30 cellular contexts compared by ENCODE assay signal in the genomic region with DNA sequence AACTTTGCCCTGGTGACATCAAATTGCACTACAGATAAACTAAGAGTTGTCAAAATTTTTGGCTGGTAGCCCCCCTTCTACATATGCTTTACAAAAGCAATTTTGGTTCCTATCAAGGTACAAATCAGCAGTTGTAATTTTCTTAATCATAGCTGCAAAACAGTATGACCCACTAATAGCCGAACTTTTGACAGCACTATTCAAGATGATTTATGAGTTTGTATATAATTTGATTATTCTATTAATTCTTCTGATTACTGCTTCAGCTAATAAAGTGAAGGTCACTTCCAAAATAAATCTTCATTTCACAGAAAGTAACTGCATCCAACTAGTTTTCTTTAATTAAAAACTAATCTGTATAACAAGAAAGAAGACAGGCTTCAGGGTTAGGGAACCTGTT.
"Had no signal": no experiment of that assay in that cellular context is flagged by ENCODE, and none has a peak within 500 bp of the region (broad histone marks: within the 10 kb centered on the region; RNA-seq: fewer than 3 reads in every experiment).

No MANE protein-coding gene starts in this region.

- H3K4me3 ChIP-seq: psoas muscle, right lobe of liver, sigmoid colon, stomach, thoracic aorta, thyroid gland, tibial nerve, upper lobe of left lung, vagina had no signal

- H3K79me2 ChIP-seq: parathyroid adenoma had no signal

- FAIRE-seq: small intestine, urothelium cell line had no signal

- H3K36me3 ChIP-seq: neutrophil, right lobe of liver, sigmoid colon, stomach, thoracic aorta, thyroid gland, tibial nerve, upper lobe of left lung, vagina had no signal

- H3K4me1 ChIP-seq: parathyroid adenoma, right lobe of liver, stomach, vagina had no signal

- H3K4me3 Mint-ChIP-seq: naive thymus-derived CD4-positive, alpha-beta T cell; natural killer cell; nephron progenitor cell; neural crest cell; stimulated activated effector memory CD8-positive, alpha-beta T cell treated with anti-CD3 and anti-CD28 coated beads, Interleukin-12 subunit alpha, Interleukin-12 subunit beta, amount 100 ng/mL, for 72 hours; stimulated activated naive B cell treated with anti-CD40 and anti-IgM and Interleukin-4, amounts not matched to agents 10 μg/mL and 1 μg/mL and 100 μg/mL, for 72 hours; stimulated activated naive CD8-positive, alpha-beta T cell treated with anti-CD3 and anti-CD28 coated beads, Interleukin-15, Interleukin-2, amounts not matched to agents 100 ng/mL and 50 ng/mL, for 24 hours had no signal

- H3K9ac ChIP-seq: parathyroid adenoma had no signal

- H3K9me3 ChIP-seq: neutrophil, psoas muscle, right lobe of liver, sigmoid colon, stomach, thoracic aorta, thyroid gland, tibial nerve, upper lobe of left lung, vagina had no signal

- H3K27me3 ChIP-seq: neutrophil, right lobe of liver, sigmoid colon, stomach, thyroid gland, tibial nerve, upper lobe of left lung, vagina had no signal

- H3K27ac Mint-ChIP-seq: naive thymus-derived CD4-positive, alpha-beta T cell; natural killer cell; nephron progenitor cell; progenitor cell of endocrine pancreas; stimulated activated effector memory CD8-positive, alpha-beta T cell treated with anti-CD3 and anti-CD28 coated beads, Interleukin-12 subunit alpha, Interleukin-12 subunit beta, amount 100 ng/mL, for 72 hours; stimulated activated naive B cell treated with anti-CD40 and anti-IgM and Interleukin-4, amounts not matched to agents 10 μg/mL and 1 μg/mL and 100 μg/mL, for 72 hours; stimulated activated naive CD8-positive, alpha-beta T cell treated with anti-CD3 and anti-CD28 coated beads, Interleukin-15, Interleukin-2, amounts not matched to agents 100 ng/mL and 50 ng/mL, for 24 hours had no signal

- ATAC-seq: naive thymus-derived CD4-positive, alpha-beta T cell; natural killer cell; psoas muscle; right cardiac atrium; right lobe of liver; stimulated activated effector memory CD8-positive, alpha-beta T cell treated with anti-CD3 and anti-CD28 coated beads, Interleukin-12 subunit alpha, Interleukin-12 subunit beta, amount 100 ng/mL, for 72 hours; stimulated activated naive B cell treated with anti-CD40 and anti-IgM and Interleukin-4, amounts not matched to agents 10 μg/mL and 1 μg/mL and 100 μg/mL, for 72 hours had no signal

- H3K9me3 Mint-ChIP-seq: natural killer cell; nephron progenitor cell; neural crest cell; stimulated activated effector memory CD8-positive, alpha-beta T cell treated with anti-CD3 and anti-CD28 coated beads, Interleukin-12 subunit alpha, Interleukin-12 subunit beta, amount 100 ng/mL, for 72 hours; stimulated activated naive B cell treated with anti-CD40 and anti-IgM and Interleukin-4, amounts not matched to agents 10 μg/mL and 1 μg/mL and 100 μg/mL, for 72 hours; stimulated activated naive CD8-positive, alpha-beta T cell treated with anti-CD3 and anti-CD28 coated beads, Interleukin-15, Interleukin-2, amounts not matched to agents 100 ng/mL and 50 ng/mL, for 24 hours had no signal

- H3K27ac ChIP-seq: neutrophil, parathyroid adenoma, psoas muscle, right lobe of liver, sigmoid colon, stomach, thoracic aorta, thyroid gland, tibial nerve, upper lobe of left lung, vagina had no signal

- DNase-seq: naive thymus-derived CD4-positive, alpha-beta T cell; natural killer cell; nephron progenitor cell; nucleus accumbens; posterior cingulate gyrus; psoas muscle; right cardiac atrium; right lobe of liver; sigmoid colon; small intestine; stimulated activated CD4-positive, alpha-beta T cell treated with anti-CD3 and anti-CD28 coated beads, Interleukin-15, amount 100 ng/mL, for 24 hours; stimulated activated CD4-positive, alpha-beta T cell treated with anti-CD3 and anti-CD28 coated beads, Interleukin-2, amount 100 ng/mL, for 24 hours; stimulated activated CD4-positive, alpha-beta T cell treated with anti-CD3 and anti-CD28 coated beads, Interleukin-2, amount 100 ng/mL, for 48 hours; stimulated activated CD4-positive, alpha-beta T cell treated with anti-CD3 and anti-CD28 coated beads, Interleukin-4, amount 100 ng/mL, for 4 hours; stimulated activated naive B cell treated with anti-CD40 and anti-IgM and Interleukin-4, amounts not matched to agents 10 μg/mL and 1 μg/mL and 100 μg/mL, for 72 hours; stimulated activated naive CD4-positive, alpha-beta T cell treated with Interleukin-2 at 50 U/mL for 16 hours; stomach; thyroid gland; trophoblast cell; upper lobe of left lung had no signal

- H2AFZ ChIP-seq: parathyroid adenoma had no signal

- H3K27me3 Mint-ChIP-seq: naive thymus-derived CD4-positive, alpha-beta T cell; progenitor cell of endocrine pancreas; stimulated activated naive B cell treated with anti-CD40 and anti-IgM and Interleukin-4, amounts not matched to agents 10 μg/mL and 1 μg/mL and 100 μg/mL, for 72 hours; stimulated activated naive CD8-positive, alpha-beta T cell treated with anti-CD3 and anti-CD28 coated beads, Interleukin-15, Interleukin-2, amounts not matched to agents 100 ng/mL and 50 ng/mL, for 24 hours had no signal

- H3K36me3 Mint-ChIP-seq: natural killer cell; stimulated activated effector memory CD8-positive, alpha-beta T cell treated with anti-CD3 and anti-CD28 coated beads, Interleukin-12 subunit alpha, Interleukin-12 subunit beta, amount 100 ng/mL, for 72 hours had no signal
